Comparison of ENCODE assay signal across 28 cellular contexts in the genomic region with DNA sequence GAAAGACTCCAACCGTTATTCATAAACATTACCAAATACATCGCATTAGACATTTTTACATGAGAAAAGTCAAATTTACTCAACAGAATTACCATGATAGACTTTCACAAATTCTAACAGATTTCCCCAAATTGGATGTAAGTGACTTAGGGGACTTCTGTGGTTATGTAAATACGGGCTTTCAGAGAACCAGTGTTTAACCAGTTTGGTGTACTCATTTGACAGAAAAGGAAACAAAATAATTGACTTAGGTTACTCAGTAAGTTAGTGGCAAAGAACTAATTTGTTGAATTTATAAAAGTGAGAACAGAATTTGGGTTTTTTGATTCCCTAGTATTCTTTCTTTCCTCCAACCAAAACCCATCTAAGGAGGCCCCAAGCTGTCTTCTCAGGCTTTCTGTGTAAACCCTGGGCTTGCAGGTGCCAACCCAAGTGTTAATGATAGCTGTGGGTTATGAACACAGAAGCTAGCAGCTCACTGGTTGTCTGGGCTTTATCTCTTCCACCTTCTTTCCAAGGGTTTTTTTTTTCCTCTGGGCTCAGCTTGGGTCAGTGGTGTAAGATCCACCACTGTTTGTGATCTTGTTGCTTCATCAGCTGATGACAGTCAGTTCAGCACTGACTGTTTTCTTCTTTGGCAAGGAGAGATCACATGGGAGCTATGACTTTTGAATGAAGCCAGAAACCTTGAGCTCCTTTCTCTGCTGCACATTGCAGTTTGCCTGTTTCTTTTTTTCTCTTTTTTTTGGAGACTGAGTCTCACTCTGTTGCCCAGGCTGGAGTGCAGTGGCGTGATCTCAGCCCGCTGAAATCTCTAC. TPM values are rescaled to one million over a fixed set of nuclear protein-coding genes. Genes with fewer than 3 reads are reported as not detected.
DNase-seq lines count a peak whose midpoint lies in the region; ATAC-seq and TF ChIP-seq lines count a peak whose summit lies in the region.
"Had no signal": no experiment of that assay in that cellular context is flagged by ENCODE, and none has a peak within 500 bp of the region (broad histone marks: within the 10 kb centered on the region; RNA-seq: fewer than 3 reads in every experiment).

No MANE protein-coding gene starts in this region.

- DNase-seq in GM20000 (ENCODE audit: low spot score) (peak; percentile 42), memory B cell (ENCODE audit: low spot score in 2 of 2) (no peak), C1 segment of cervical spinal cord (lab: John Stamatoyannopoulos, UW) (no peak), mucosa of descending colon (no peak), esophagus squamous epithelium (lab: John Stamatoyannopoulos, UW) (no peak), prostate gland (ENCODE audit: low spot score) (no peak)
- DNase-seq in activated T-helper 1 cell treated with anti-CD3 and anti-CD28 coated beads, Interleukin-12 subunit alpha, Interleukin-12 subunit beta, Interleukin-2, Interleukin-4 antibody, amounts not matched to agents 30 ng/mL and 10 ng/mL and 1 ng/mL, durations not matched to agents 14 hours and 24 hours and 36 hours (ENCODE audit: low spot score), result no peak
- DNase-seq: activated CD4-positive, CD25-positive, alpha-beta regulatory T cell treated with anti-CD3 and anti-CD28 coated beads, Interleukin-2, amount 50 U/mL, for 72 hours; activated CD8-positive, alpha-beta memory T cell treated with anti-CD3 and anti-CD28 coated beads, Interleukin-2, amount 10 ng/mL, durations not matched to agents 7 days and 5 days; activated naive CD4-positive, alpha-beta T cell; endodermal cell; naive thymus-derived CD8-positive, alpha-beta T cell; NCI-H1417 treated with DMSO at 0.1 percent for 48 hours; NCI-H2171 treated with DMSO at 0.1 percent for 48 hours; NCI-H748 treated with DMSO at 0.1 percent for 48 hours; PC-9; psoas muscle; spleen; stimulated activated CD8-positive, alpha-beta memory T cell treated with anti-CD3 and anti-CD28 coated beads, Interleukin-4, amount 100 ng/mL, for 48 hours had no signal

- peak overlapping the region; percentile 74 for H3K27ac Mint-ChIP-seq in activated T-helper 1 cell treated with anti-CD3 and anti-CD28 coated beads, Interleukin-12 subunit alpha, Interleukin-12 subunit beta, Interleukin-2, Interleukin-4 antibody, amounts not matched to agents 30 ng/mL and 10 ng/mL and 1 ng/mL, durations not matched to agents 14 hours and 24 hours and 36 hours
- H3K27ac Mint-ChIP-seq in memory B cell, result peak overlapping the region; percentile 41
- H3K27ac Mint-ChIP-seq: activated CD8-positive, alpha-beta memory T cell treated with anti-CD3 and anti-CD28 coated beads, Interleukin-2, amount 10 ng/mL, durations not matched to agents 7 days and 5 days; endodermal cell; T-helper 2 cell treated with Interferon-gamma antibody and Interleukin-4, amounts not matched to agents 5 μg/mL and 100 μg/mL, for 36 hours had no signal

- intact Hi-C loops in activated T-helper 1 cell treated with anti-CD3 and anti-CD28 coated beads, Interleukin-12 subunit alpha, Interleukin-12 subunit beta, Interleukin-2, Interleukin-4 antibody, amounts not matched to agents 30 ng/mL and 10 ng/mL and 1 ng/mL, durations not matched to agents 14 hours and 24 hours and 36 hours (cut with micrococcal nuclease), result loop anchor here (1.0 kb wide), 1 partner anchor 18 kb away; no protein-coding TSS in a partner anchor
- intact Hi-C loops in mucosa of descending colon (cut with DNase I, micrococcal nuclease) (no loop called here), esophagus squamous epithelium (cut with DNase I) (no loop called here), prostate gland (cut with DNase I) (no loop called here)

- H3K36me3 ChIP-seq in mucosa of descending colon (ENCODE audit: low read depth), result no peaks in the 10 kb centered on the region
- peaks cover 4 to 56% (median 23%) of the 10 kb centered on the region in 3 donors for H3K36me3 ChIP-seq in esophagus squamous epithelium
- H3K36me3 ChIP-seq in prostate gland, result peaks cover 0 to 4% of the 10 kb centered on the region in 2 donors

- TF ChIP-seq CTCF in GM20000 (IDR thresholded peaks at IDR 0.05; ENCODE audit: extremely low read depth, missing control alignments) (no peak), mucosa of descending colon (IDR thresholded peaks at IDR 0.05) (no peak), esophagus squamous epithelium (IDR thresholded peaks at IDR 0.05) (no peak), prostate gland (IDR thresholded peaks at IDR 0.05) (no peak)

- peaks cover 71% of the 10 kb centered on the region for H3K36me3 Mint-ChIP-seq in activated T-helper 1 cell treated with anti-CD3 and anti-CD28 coated beads, Interleukin-12 subunit alpha, Interleukin-12 subunit beta, Interleukin-2, Interleukin-4 antibody, amounts not matched to agents 30 ng/mL and 10 ng/mL and 1 ng/mL, durations not matched to agents 14 hours and 24 hours and 36 hours (ENCODE audit: low read depth)
- H3K36me3 Mint-ChIP-seq in memory B cell, result peaks cover 27% of the 10 kb centered on the region

- H3K4me1 ChIP-seq in mucosa of descending colon (ENCODE audit: low read depth), result peaks cover 12% of the 10 kb centered on the region
- H3K4me1 ChIP-seq in esophagus squamous epithelium, result peaks cover 9 to 23% (median 13%) of the 10 kb centered on the region in 3 donors
- H3K4me1 ChIP-seq in prostate gland (replicated peaks), result peaks cover 5% of the 10 kb centered on the region

- no peaks in the 10 kb centered on the region for H3K9me3 ChIP-seq in mucosa of descending colon
- no peaks in the 10 kb centered on the region for H3K9me3 ChIP-seq in esophagus squamous epithelium
- H3K9me3 ChIP-seq in prostate gland, result no peaks in the 10 kb centered on the region
- H3K9me3 ChIP-seq: psoas muscle, SJSA1, spleen had no signal

- ATAC-seq in GM18520 (IDR thresholded peaks at IDR 0.05; ENCODE audit: unreplicated experiment) (peak; percentile 32), memory B cell (ENCODE audit: low read depth) (no peak), mucosa of descending colon (no peak)
- ATAC-seq: activated CD8-positive, alpha-beta memory T cell treated with anti-CD3 and anti-CD28 coated beads, Interleukin-2, amount 10 ng/mL, durations not matched to agents 7 days and 5 days; HCT116; naive thymus-derived CD8-positive, alpha-beta T cell had no signal

- H3K27me3 Mint-ChIP-seq in activated T-helper 1 cell treated with anti-CD3 and anti-CD28 coated beads, Interleukin-12 subunit alpha, Interleukin-12 subunit beta, Interleukin-2, Interleukin-4 antibody, amounts not matched to agents 30 ng/mL and 10 ng/mL and 1 ng/mL, durations not matched to agents 14 hours and 24 hours and 36 hours (ENCODE audit: insufficient read depth), result no peaks in the 10 kb centered on the region
- H3K27me3 Mint-ChIP-seq in memory B cell, result no peaks in the 10 kb centered on the region
- H3K27me3 Mint-ChIP-seq: activated CD8-positive, alpha-beta memory T cell treated with anti-CD3 and anti-CD28 coated beads, Interleukin-2, amount 10 ng/mL, durations not matched to agents 7 days and 5 days; naive thymus-derived CD8-positive, alpha-beta T cell had no signal

- H3K27me3 ChIP-seq in esophagus squamous epithelium (no peaks in the 10 kb centered on the region), prostate gland (replicated peaks; ENCODE audit: insufficient read depth) (no peaks in the 10 kb centered on the region)
- H3K27me3 ChIP-seq: hepatocyte, SJSA1, spleen had no signal

- WGBS in esophagus squamous epithelium, 2 donors, result 86 to 97% methylated on average over 5 of the region's 5 CpGs
- 97% methylated on average over 5 of the region's 5 CpGs for WGBS in prostate gland

- no peak for TF ChIP-seq POLR2A in esophagus squamous epithelium (IDR thresholded peaks at IDR 0.05)
- no peak for TF ChIP-seq POLR2A in prostate gland (IDR thresholded peaks at IDR 0.05)

- peaks cover 30% of the 10 kb centered on the region for H3K4me1 Mint-ChIP-seq in activated T-helper 1 cell treated with anti-CD3 and anti-CD28 coated beads, Interleukin-12 subunit alpha, Interleukin-12 subunit beta, Interleukin-2, Interleukin-4 antibody, amounts not matched to agents 30 ng/mL and 10 ng/mL and 1 ng/mL, durations not matched to agents 14 hours and 24 hours and 36 hours (ENCODE audit: low read depth)
- peaks cover 22% of the 10 kb centered on the region for H3K4me1 Mint-ChIP-seq in memory B cell

- H3K27ac ChIP-seq in esophagus squamous epithelium (no peak overlapping the region), prostate gland (no peak overlapping the region)
- H3K27ac ChIP-seq: hepatocyte, PC-9, psoas muscle, SJSA1, spleen had no signal

- H3K4me3 Mint-ChIP-seq in activated T-helper 1 cell treated with anti-CD3 and anti-CD28 coated beads, Interleukin-12 subunit alpha, Interleukin-12 subunit beta, Interleukin-2, Interleukin-4 antibody, amounts not matched to agents 30 ng/mL and 10 ng/mL and 1 ng/mL, durations not matched to agents 14 hours and 24 hours and 36 hours, result peak overlapping the region; percentile 7
- no peak overlapping the region for H3K4me3 Mint-ChIP-seq in memory B cell
- H3K4me3 Mint-ChIP-seq: activated CD8-positive, alpha-beta memory T cell treated with anti-CD3 and anti-CD28 coated beads, Interleukin-2, amount 10 ng/mL, durations not matched to agents 7 days and 5 days; endodermal cell; naive thymus-derived CD8-positive, alpha-beta T cell; T-helper 2 cell treated with Interferon-gamma antibody and Interleukin-4, amounts not matched to agents 5 μg/mL and 100 μg/mL, for 36 hours had no signal

- no peak overlapping the region for H3K4me3 ChIP-seq in mucosa of descending colon
- H3K4me3 ChIP-seq in esophagus squamous epithelium, result no peak overlapping the region
- H3K4me3 ChIP-seq in prostate gland, result no peak overlapping the region
- H3K4me3 ChIP-seq: hepatocyte, PC-9, psoas muscle, SJSA1, spleen had no signal

- no peaks in the 10 kb centered on the region for H3K9me3 Mint-ChIP-seq in activated T-helper 1 cell treated with anti-CD3 and anti-CD28 coated beads, Interleukin-12 subunit alpha, Interleukin-12 subunit beta, Interleukin-2, Interleukin-4 antibody, amounts not matched to agents 30 ng/mL and 10 ng/mL and 1 ng/mL, durations not matched to agents 14 hours and 24 hours and 36 hours
- H3K9me3 Mint-ChIP-seq in memory B cell, result no peaks in the 10 kb centered on the region
- H3K9me3 Mint-ChIP-seq: endodermal cell; naive thymus-derived CD8-positive, alpha-beta T cell; T-helper 2 cell treated with Interferon-gamma antibody and Interleukin-4, amounts not matched to agents 5 μg/mL and 100 μg/mL, for 36 hours had no signal

RNA-seq across cellular contexts. Expression of a gene that starts 4.5 kb away (rescaled TPM):
- total RNA-seq in activated T-helper 1 cell treated with anti-CD3 and anti-CD28 coated beads, Interleukin-12 subunit alpha, Interleukin-12 subunit beta, Interleukin-2, Interleukin-4 antibody, amounts not matched to agents 30 ng/mL and 10 ng/mL and 1 ng/mL, durations not matched to agents 14 hours and 24 hours and 36 hours, result 193 and 202 TPM in 2 replicates
- total RNA-seq in mucosa of descending colon (10 to 100 TPM; 19.2 to 27.8 (median 26.6) TPM), esophagus squamous epithelium (10 to 100 TPM; 10.2 to 35.1 (median 23.1) TPM), prostate gland (10 to 100 TPM; 15.6 to 39.9 TPM)

RNA-seq across cellular contexts. Expression of a gene that starts 32.9 kb away (rescaled TPM):
- not detected in 2 replicates for total RNA-seq in activated T-helper 1 cell treated with anti-CD3 and anti-CD28 coated beads, Interleukin-12 subunit alpha, Interleukin-12 subunit beta, Interleukin-2, Interleukin-4 antibody, amounts not matched to agents 30 ng/mL and 10 ng/mL and 1 ng/mL, durations not matched to agents 14 hours and 24 hours and 36 hours
- not detected for total RNA-seq in mucosa of descending colon
- not detected for total RNA-seq in esophagus squamous epithelium
- total RNA-seq in prostate gland, result not detected
- total RNA-seq: activated CD8-positive, alpha-beta memory T cell treated with anti-CD3 and anti-CD28 coated beads, Interleukin-2, amount 10 ng/mL, durations not matched to agents 7 days and 5 days; astrocyte; endodermal cell; HT-29; LHCN-M2; lung microvascular endothelial cell; naive thymus-derived CD8-positive, alpha-beta T cell; PC-9; SJSA1; spleen had no signal

RNA-seq across cellular contexts. Expression of a gene that starts 56.2 kb away (rescaled TPM):
- 76.0 and 78.9 TPM in 2 replicates for total RNA-seq in activated T-helper 1 cell treated with anti-CD3 and anti-CD28 coated beads, Interleukin-12 subunit alpha, Interleukin-12 subunit beta, Interleukin-2, Interleukin-4 antibody, amounts not matched to agents 30 ng/mL and 10 ng/mL and 1 ng/mL, durations not matched to agents 14 hours and 24 hours and 36 hours
- total RNA-seq in mucosa of descending colon (10 to 100 TPM; 37.7 to 71.2 (median 65.8) TPM), esophagus squamous epithelium (10 to 100 TPM; 30.7 to 87.5 (median 59.9) TPM), prostate gland (10 to 100 TPM; 30.9 to 36.8 TPM)
